ENCODE assay signal across 8 cellular contexts in the genomic region with DNA sequence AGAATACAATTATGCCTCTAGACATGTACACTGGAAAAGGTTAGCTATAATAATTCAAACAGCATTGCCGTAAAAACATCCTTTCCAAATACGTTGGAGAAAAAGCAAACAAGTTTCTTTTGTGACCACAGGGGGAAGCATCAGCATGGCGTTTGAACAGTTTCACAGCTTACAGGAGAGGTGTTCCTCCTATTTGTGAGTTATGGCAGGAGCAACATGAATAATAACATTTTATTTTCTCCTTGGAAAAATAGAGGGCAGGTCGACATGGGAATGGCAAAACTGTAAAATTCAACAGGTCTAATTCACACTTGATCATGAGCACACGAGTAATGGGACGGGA. TPM values are rescaled to one million over a fixed set of nuclear protein-coding genes. Genes with fewer than 3 reads are reported as not detected.
DNase-seq lines count a peak whose midpoint lies in the region; ATAC-seq and TF ChIP-seq lines count a peak whose summit lies in the region.

No MANE protein-coding gene starts in this region.

- CTCF ChIA-PET in RWPE1 (lab: Yijun Ruan, JAX) = interaction anchor here (0.6 to 1.1 kb wide), 3 partner anchors 37 to 169 kb away, joined by 3 to 5 read pairs (median 4); no protein-coding TSS in a partner anchor

- TF ChIP-seq POLR2A in suprapubic skin (IDR thresholded peaks at IDR 0.05) = no peak

- H3K27ac ChIP-seq in C4-2B = no peak overlapping the region
- H3K27ac ChIP-seq in RWPE1 = no peak overlapping the region
- H3K27ac ChIP-seq in foreskin keratinocyte = no peak overlapping the region
- no peak overlapping the region for H3K27ac ChIP-seq in suprapubic skin

- peak; percentile 61 for TF ChIP-seq CTCF in C4-2B (conservative IDR thresholded peaks at IDR 0.05)
- peak; percentile 27; the same call in 1 of the 2 replicates for TF ChIP-seq CTCF in RWPE1 (conservative IDR thresholded peaks at IDR 0.05; ENCODE audit: low read depth)
- TF ChIP-seq CTCF in foreskin keratinocyte (conservative IDR thresholded peaks at IDR 0.05) = peak; percentile 77
- TF ChIP-seq CTCF in suprapubic skin (IDR thresholded peaks at IDR 0.05) = peak; percentile 13 to 44

- WGBS in suprapubic skin = 27% methylated on average over 6 of the region's 6 CpGs

- ATAC-seq in foreskin keratinocyte = peak; percentile 68
- ATAC-seq in GM21737 (IDR thresholded peaks at IDR 0.05; ENCODE audit: unreplicated experiment) = no peak
- ATAC-seq in GM21360 (IDR thresholded peaks at IDR 0.05; ENCODE audit: unreplicated experiment) = no peak
- ATAC-seq in HG03135 (IDR thresholded peaks at IDR 0.05; ENCODE audit: unreplicated experiment) = no peak

- POLR2A ChIA-PET in RWPE1 (lab: Yijun Ruan, JAX; ENCODE audit: low non-redundant PET) = no interaction called here

- DNase-seq in HPDE6-E6E7 (ENCODE audit: extremely low spot score) = peak; percentile 0
- DNase-seq in RWPE1 (ENCODE audit: low spot score) = peak; percentile 5
- DNase-seq in foreskin keratinocyte = peak; percentile 13 to 51
- no peak for DNase-seq in suprapubic skin (ENCODE audit: low spot score in 2 of 2)

- H3K36me3 ChIP-seq in suprapubic skin = no peaks in the 10 kb centered on the region

- no peak overlapping the region for H3K4me3 ChIP-seq in suprapubic skin

- TF ChIP-seq EP300 in suprapubic skin (IDR thresholded peaks at IDR 0.05) = no peak

- H3K27me3 ChIP-seq in foreskin keratinocyte (no peaks in the 10 kb centered on the region), suprapubic skin (no peaks in the 10 kb centered on the region)

- H3K4me1 ChIP-seq in foreskin keratinocyte (no peaks in the 10 kb centered on the region), suprapubic skin (no peaks in the 10 kb centered on the region)

- no peaks in the 10 kb centered on the region for H3K9me3 ChIP-seq in suprapubic skin

RNA-seq across cellular contexts. Expression of a gene that starts 39.7 kb away (rescaled TPM):
- not detected in 2 replicates for total RNA-seq in foreskin keratinocyte
- not detected in 2 replicates for polyA plus RNA-seq in foreskin keratinocyte
- total RNA-seq in suprapubic skin = not detected

Comparison
In these comparisons a context has a peak if more than half of its experiments do, and no peak if none do; other contexts are left out.
1. CTCF ChIP-seq: peak in every context shown above with its lines; median percentile 77 in foreskin keratinocyte; 61 in C4-2B; 28 in suprapubic skin; 27 in RWPE1.
2. DNase-seq: peak in HPDE6-E6E7 (single experiment), RWPE1 (single experiment) and foreskin keratinocyte (2 of 2); none in suprapubic skin (0 of 2).